Comparison of ENCODE assay signal across 9 cellular contexts in the genomic region with DNA sequence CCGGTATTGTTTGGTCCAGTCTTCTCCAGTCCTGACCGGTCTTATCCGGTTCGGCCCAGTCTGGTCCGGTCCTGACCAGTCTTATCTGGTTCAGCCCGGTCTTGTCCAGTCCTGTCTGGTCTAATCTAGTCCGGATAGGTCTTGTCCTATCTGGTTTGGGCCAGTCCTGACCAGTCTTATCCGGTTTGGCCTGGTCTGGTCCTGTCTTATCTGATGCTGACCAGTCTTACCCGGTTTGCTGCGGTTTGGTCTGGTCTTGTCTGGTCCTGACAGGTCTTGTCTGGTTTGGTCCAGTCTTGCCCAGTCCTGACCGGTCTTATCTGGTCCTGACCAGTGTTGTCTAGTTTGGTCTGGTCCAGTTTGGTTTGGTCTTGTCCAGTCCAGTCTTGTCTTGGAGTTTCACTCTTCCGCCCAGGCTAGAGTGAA. TPM values are rescaled to one million over a fixed set of nuclear protein-coding genes. Genes with fewer than 3 reads are reported as not detected.
DNase-seq lines count a peak whose midpoint lies in the region; ATAC-seq and TF ChIP-seq lines count a peak whose summit lies in the region.
"Had no signal": no experiment of that assay in that cellular context is flagged by ENCODE, and none has a peak within 500 bp of the region (broad histone marks: within the 10 kb centered on the region; RNA-seq: fewer than 3 reads in every experiment).

No MANE protein-coding gene starts in this region.

- no peaks in the 10 kb centered on the region for H3K4me1 ChIP-seq in left lung

- TF ChIP-seq CTCF in 22Rv1 (IDR thresholded peaks at IDR 0.05) (no peak), GM06990 (IDR thresholded peaks at IDR 0.05; ENCODE audit: insufficient read depth, low read length, poor library complexity, severe bottlenecking) (no peak), left lung (IDR thresholded peaks at IDR 0.05) (no peak)

- H3K36me3 Mint-ChIP-seq in activated naive CD8-positive, alpha-beta T cell treated with anti-CD3 and anti-CD28 coated beads, Interleukin-2, amount 50 U/mL, for 24 hours (ENCODE audit: low read depth): peaks cover 89% of the 10 kb centered on the region

- peak; percentile 26 for DNase-seq in GM06990 (ENCODE audit: extremely low read depth, insufficient read length)
- DNase-seq in activated naive CD8-positive, alpha-beta T cell treated with anti-CD3 and anti-CD28 coated beads, Interleukin-2, amount 50 U/mL, for 24 hours: no peak
- DNase-seq in left lung: no peak
- DNase-seq in A172 (ENCODE audit: low spot score): no peak
- DNase-seq in AG08396 (ENCODE audit: low spot score): no peak
- DNase-seq in effector CD4-positive, alpha-beta T cell: no peak
- DNase-seq: NCI-H526 treated with DMSO at 0.1 percent for 48 hours had no signal

- H3K27ac Mint-ChIP-seq in activated naive CD8-positive, alpha-beta T cell treated with anti-CD3 and anti-CD28 coated beads, Interleukin-2, amount 50 U/mL, for 24 hours: peak overlapping the region; percentile 42

- no peaks in the 10 kb centered on the region for H3K9me3 Mint-ChIP-seq in activated naive CD8-positive, alpha-beta T cell treated with anti-CD3 and anti-CD28 coated beads, Interleukin-2, amount 50 U/mL, for 24 hours

- H3K27me3 ChIP-seq in GM06990 (replicated peaks; ENCODE audit: control insufficient read depth, insufficient read depth, low read length): no peaks in the 10 kb centered on the region
- no peaks in the 10 kb centered on the region for H3K27me3 ChIP-seq in left lung

- peaks cover 21% of the 10 kb centered on the region for H3K4me1 Mint-ChIP-seq in activated naive CD8-positive, alpha-beta T cell treated with anti-CD3 and anti-CD28 coated beads, Interleukin-2, amount 50 U/mL, for 24 hours

- intact Hi-C loops in left lung (cut with DNase I): no loop called here

- H3K4me3 Mint-ChIP-seq in activated naive CD8-positive, alpha-beta T cell treated with anti-CD3 and anti-CD28 coated beads, Interleukin-2, amount 50 U/mL, for 24 hours: no peak overlapping the region

- no peaks in the 10 kb centered on the region for H3K9me3 ChIP-seq in left lung

- H3K36me3 ChIP-seq in GM06990 (ENCODE audit: control insufficient read depth, insufficient read depth, low read length) (peaks cover 17% of the 10 kb centered on the region), left lung (peaks cover 0 to 100% of the 10 kb centered on the region in 2 donors)

- peak overlapping the region; percentile 54 for H3K27ac ChIP-seq in 22Rv1
- no peak overlapping the region for H3K27ac ChIP-seq in left lung

- ATAC-seq in activated naive CD8-positive, alpha-beta T cell treated with anti-CD3 and anti-CD28 coated beads, Interleukin-2, amount 50 U/mL, for 24 hours: peak; percentile 35
- ATAC-seq in left lung: peak; percentile 47
- no peak for ATAC-seq in GM21423 (IDR thresholded peaks at IDR 0.05; ENCODE audit: unreplicated experiment)

- no peaks in the 10 kb centered on the region for H3K27me3 Mint-ChIP-seq in activated naive CD8-positive, alpha-beta T cell treated with anti-CD3 and anti-CD28 coated beads, Interleukin-2, amount 50 U/mL, for 24 hours

- H3K4me3 ChIP-seq in GM06990 (replicated peaks; ENCODE audit: low read depth, low read length): no peak overlapping the region
- H3K4me3 ChIP-seq in left lung: no peak overlapping the region

RNA-seq across cellular contexts. Expression of a gene that starts 30.1 kb away (rescaled TPM):
- 100 to 1,000 TPM; 109 to 160 TPM for total RNA-seq in left lung
- 176 and 182 TPM in 2 replicates for total RNA-seq in A172 (2014; rRNA removed; shearing (Covaris generic))
